28 cellular contexts compared by ENCODE assay signal in genomic region chr1:47635111-47635510, GRCh38.
"Had no signal": no experiment of that assay in that cellular context is flagged by ENCODE, and none has a peak within 500 bp of the region (broad histone marks: within the 10 kb centered on the region; RNA-seq: fewer than 3 reads in every experiment).

No MANE protein-coding gene starts in this region.

- H3K36me3 ChIP-seq: WERI-Rb-1 had no signal

- DNase-seq: activated CD4-positive, alpha-beta memory T cell treated with anti-CD3 and anti-CD28 coated beads, Interleukin-2, amount 10 ng/mL, durations not matched to agents 7 days and 5 days; activated CD4-positive, alpha-beta T cell treated with anti-CD3 and anti-CD28 coated beads for 1 hour; activated CD4-positive, alpha-beta T cell treated with anti-CD3 and anti-CD28 coated beads for 48 hours; activated CD4-positive, CD25-positive, alpha-beta regulatory T cell; activated CD8-positive, alpha-beta memory T cell treated with anti-CD3 and anti-CD28 coated beads for 24 hours; activated CD8-positive, alpha-beta memory T cell treated with anti-CD3 and anti-CD28 coated beads, Interleukin-2, amount 10 ng/mL, durations not matched to agents 7 days and 5 days; activated CD8-positive, alpha-beta memory T cell treated with anti-CD3 and anti-CD28 coated beads, Interleukin-2, amount 50 U/mL, for 48 hours; activated effector memory CD4-positive, alpha-beta T cell treated with Interleukin-2 at 50 U/mL for 16 hours; activated naive CD4-positive, alpha-beta T cell treated with anti-CD3 and anti-CD28 coated beads, Interleukin-2, amount 10 ng/mL, durations not matched to agents 7 days and 5 days; activated naive CD8-positive, alpha-beta T cell treated with anti-CD3 and anti-CD28 coated beads, Interleukin-2, amount 50 U/mL, for 24 hours; activated T-cell treated with anti-CD3 and anti-CD28 coated beads, Interleukin-2, amount 50 U/mL, for 48 hours; anterior cingulate cortex; caudate nucleus; cerebellar nuclear complex; MM.1S; MV-4-11; NCI-H1092; NCI-H1436 treated with DMSO at 0.1 percent for 48 hours; NCI-H1694 treated with DMSO at 0.1 percent for 48 hours; NCI-H2029; NCI-H345; NCI-H524 treated with DMSO at 0.1 percent for 48 hours; PC-9; SIG-M5; T1000; WERI-Rb-1 had no signal

- ATAC-seq: activated CD8-positive, alpha-beta memory T cell treated with anti-CD3 and anti-CD28 coated beads, Interleukin-2, amount 10 ng/mL, durations not matched to agents 7 days and 5 days; activated naive CD8-positive, alpha-beta T cell treated with anti-CD3 and anti-CD28 coated beads, Interleukin-2, amount 50 U/mL, for 24 hours; Right ventricle myocardium inferior had no signal

- H2AFZ ChIP-seq: PC-9 had no signal

- H3K27ac ChIP-seq: PC-9, RWPE1, WERI-Rb-1 had no signal

- H3K4me2 ChIP-seq: PC-9 had no signal

- H3K4me3 ChIP-seq: PC-9 had no signal
